1 cellular context compared by ENCODE assay signal in genomic region chr22:29314537-29315285, GRCh38.
TF ChIP-seq lines count a peak whose summit lies in the region.

No MANE protein-coding gene starts in this region.

TF ChIP-seq in IMR-90, 13 proteins besides CTCF, POLR2A, EP300 and RAD21 (continued from another document):
- TF ChIP-seq ELK1 (IDR thresholded peaks at IDR 0.05; ENCODE audit: borderline replicate concordance, low read depth, low read length) (no peak), CEBPB (IDR thresholded peaks at IDR 0.05; ENCODE audit: low read depth, low read length) (no peak), NFE2L2 (IDR thresholded peaks at IDR 0.05; ENCODE audit: low read depth, low read length) (no peak), BHLHE40 (IDR thresholded peaks at IDR 0.05; ENCODE audit: low read depth, low read length) (no peak), CHD1 (IDR thresholded peaks at IDR 0.05; ENCODE audit: low read depth, low read length) (no peak), RFX5 (IDR thresholded peaks at IDR 0.05; ENCODE audit: low read depth, low read length) (no peak)
